ENCODE assay signal across 19 cellular contexts in the genomic region with DNA sequence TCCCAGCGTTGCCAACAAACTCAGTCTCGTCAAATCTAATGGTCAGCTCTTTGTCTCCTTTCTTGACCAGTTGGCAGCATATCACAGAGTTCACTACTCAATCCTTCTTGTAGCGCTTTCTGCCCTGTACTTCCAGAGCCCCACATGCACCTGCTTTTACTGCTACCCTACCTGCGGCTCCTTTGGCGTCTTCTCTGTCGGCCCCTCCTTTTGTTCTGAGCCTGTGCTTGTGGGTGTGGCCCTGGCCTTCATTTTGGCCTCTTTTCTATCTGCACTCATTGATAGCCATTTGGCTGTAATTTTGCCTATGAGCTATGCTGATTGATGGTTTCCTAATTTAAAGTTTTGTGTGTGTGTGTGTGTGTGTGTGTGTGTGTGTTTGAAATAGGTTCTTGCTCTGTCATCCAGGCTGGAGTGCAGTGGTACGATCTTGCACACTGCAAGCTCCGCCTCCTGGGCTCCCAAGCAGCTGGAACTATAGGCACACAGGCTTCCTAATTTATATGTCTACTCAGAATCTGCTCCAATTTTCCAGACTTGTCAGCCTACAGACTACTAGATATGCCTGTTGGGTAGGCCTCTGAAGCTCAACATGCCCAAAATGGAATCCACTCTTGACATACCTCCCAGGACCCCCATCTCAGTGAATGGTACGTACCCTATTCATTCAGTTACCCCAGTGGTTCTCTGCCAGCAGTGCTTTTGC. TPM values are rescaled to one million over a fixed set of nuclear protein-coding genes. Genes with fewer than 3 reads are reported as not detected.
DNase-seq lines count a peak whose midpoint lies in the region; ATAC-seq and TF ChIP-seq lines count a peak whose summit lies in the region.
"Had no signal": no experiment of that assay in that cellular context is flagged by ENCODE, and none has a peak within 500 bp of the region (broad histone marks: within the 10 kb centered on the region; RNA-seq: fewer than 3 reads in every experiment).

No MANE protein-coding gene starts in this region.

- H3K27me3 ChIP-seq in CD4-positive, CD25-positive, alpha-beta regulatory T cell (ENCODE audit: control insufficient read depth, insufficient read depth, low read length): no peaks in the 10 kb centered on the region
- no peaks in the 10 kb centered on the region for H3K27me3 ChIP-seq in dorsolateral prefrontal cortex
- no peaks in the 10 kb centered on the region for H3K27me3 ChIP-seq in thyroid gland
- H3K27me3 ChIP-seq: ascending aorta, neural progenitor cell had no signal

- 91 to 93% methylated on average over 9 of the region's 9 CpGs for WGBS in thyroid gland, 2 donors

- no peak overlapping the region for H3K27ac ChIP-seq in CD4-positive, CD25-positive, alpha-beta regulatory T cell (ENCODE audit: insufficient read depth, low read length, poor library complexity, severe bottlenecking)
- H3K27ac ChIP-seq in dorsolateral prefrontal cortex (peak overlapping the region in 58 of 59 donors; percentile 1 to 90 (median 78)), thyroid gland (no peak overlapping the region)
- H3K27ac ChIP-seq: ascending aorta, neural progenitor cell had no signal

- H3K27me3 Mint-ChIP-seq in CD4-positive, CD25-positive, alpha-beta regulatory T cell: no peaks in the 10 kb centered on the region
- no peaks in the 10 kb centered on the region for H3K27me3 Mint-ChIP-seq in neural crest cell (ENCODE audit: low read depth)
- H3K27me3 Mint-ChIP-seq: IgD-negative memory B cell, T-cell had no signal

- H3K27ac Mint-ChIP-seq in CD4-positive, CD25-positive, alpha-beta regulatory T cell: peak overlapping the region; percentile 26 to 60 (median 56)
- peak overlapping the region; percentile 98 for H3K27ac Mint-ChIP-seq in neural crest cell (ENCODE audit: unreplicated experiment)
- H3K27ac Mint-ChIP-seq: neural progenitor cell had no signal

- peaks cover 48% of the 10 kb centered on the region for H3K36me3 Mint-ChIP-seq in CD4-positive, CD25-positive, alpha-beta regulatory T cell
- H3K36me3 Mint-ChIP-seq in neural crest cell (ENCODE audit: low read depth): peaks cover 20% of the 10 kb centered on the region

- TF ChIP-seq POLR2A in thyroid gland (IDR thresholded peaks at IDR 0.05): no peak

- no peak for DNase-seq in CD4-positive, CD25-positive, alpha-beta regulatory T cell
- DNase-seq in NCI-H2107 (lab: John Stamatoyannopoulos, UW): peak; percentile 35
- peak in 2 of 10 donors; percentile 38 to 56 for DNase-seq in dorsolateral prefrontal cortex
- DNase-seq in neural crest cell (ENCODE audit: low read depth, low spot score): no peak
- DNase-seq in NCI-H82 (lab: John Stamatoyannopoulos, UW): no peak
- no peak for DNase-seq in DMS 273 treated with DMSO at 0.1 percent for 48 hours (lab: John Stamatoyannopoulos, UW)
- DNase-seq in thyroid gland: no peak
- DNase-seq: NCI-H1436 treated with DMSO at 0.1 percent for 48 hours had no signal

- no peak for ATAC-seq in CD4-positive, CD25-positive, alpha-beta regulatory T cell (ENCODE audit: low read depth in 2 of 2)
- no peak for ATAC-seq in GM19452 (IDR thresholded peaks at IDR 0.05; ENCODE audit: unreplicated experiment)

- TF ChIP-seq CTCF in dorsolateral prefrontal cortex (IDR thresholded peaks at IDR 0.05 in 54 of 56, conservative IDR thresholded peaks at IDR 0.05 in 2 of 56; ENCODE audit: low read depth in 1 of 56, partially characterized antibody in 56 of 56): no peak
- TF ChIP-seq CTCF in neural crest cell (conservative IDR thresholded peaks at IDR 0.05): no peak
- no peak for TF ChIP-seq CTCF in thyroid gland (IDR thresholded peaks at IDR 0.05)

- H3K9me3 ChIP-seq in CD4-positive, CD25-positive, alpha-beta regulatory T cell (ENCODE audit: control insufficient read depth in 2 of 2, low read length in 2 of 2): no peaks in the 10 kb centered on the region
- no peaks in the 10 kb centered on the region for H3K9me3 ChIP-seq in thyroid gland
- H3K9me3 ChIP-seq: ascending aorta, Caco-2 had no signal

- intact Hi-C loops in dorsolateral prefrontal cortex (cut with DNase I): loop anchor here in 1 of 2 donors (2.0 to 5.0 kb wide), 2 partner anchors 42 to 121 kb away; a partner anchor contains a TSS
- intact Hi-C loops in thyroid gland (cut with DNase I): no loop called here

- no peaks in the 10 kb centered on the region for H3K4me1 ChIP-seq in CD4-positive, CD25-positive, alpha-beta regulatory T cell (ENCODE audit: control insufficient read depth, insufficient read depth, low read length, poor library complexity, severe bottlenecking)
- H3K4me1 ChIP-seq in thyroid gland: no peaks in the 10 kb centered on the region
- H3K4me1 ChIP-seq: ascending aorta, neural progenitor cell had no signal

- peaks cover 7 to 18% (median 11%) of the 10 kb centered on the region in 4 donors for H3K4me1 Mint-ChIP-seq in CD4-positive, CD25-positive, alpha-beta regulatory T cell
- H3K4me1 Mint-ChIP-seq in neural crest cell: peaks cover 11% of the 10 kb centered on the region
- H3K4me1 Mint-ChIP-seq: neural progenitor cell had no signal

- peaks cover 65% of the 10 kb centered on the region for H3K36me3 ChIP-seq in CD4-positive, CD25-positive, alpha-beta regulatory T cell (ENCODE audit: control insufficient read depth, insufficient read depth, low read length)
- peaks cover 24 to 48% of the 10 kb centered on the region in 2 donors for H3K36me3 ChIP-seq in thyroid gland
- H3K36me3 ChIP-seq: neural progenitor cell had no signal

- no peak overlapping the region for H3K4me3 ChIP-seq in CD4-positive, CD25-positive, alpha-beta regulatory T cell (ENCODE audit: low read depth, low read length)
- H3K4me3 ChIP-seq in dorsolateral prefrontal cortex (peak overlapping the region in 1 of 59 donors; percentile 6), thyroid gland (replicated peaks in 1 of 3) (no peak overlapping the region)
- H3K4me3 ChIP-seq: ascending aorta, neural progenitor cell had no signal

- peaks cover 0 to 2% (median 0%) of the 10 kb centered on the region in 7 donors for H3K9me3 Mint-ChIP-seq in CD4-positive, CD25-positive, alpha-beta regulatory T cell
- no peaks in the 10 kb centered on the region for H3K9me3 Mint-ChIP-seq in neural crest cell
- H3K9me3 Mint-ChIP-seq: IgD-negative memory B cell; neural progenitor cell; stimulated activated naive CD8-positive, alpha-beta T cell treated with anti-CD3 and anti-CD28 coated beads, Interleukin-15, amount 100 ng/mL, for 72 hours; T-cell had no signal

- H3K4me3 Mint-ChIP-seq in CD4-positive, CD25-positive, alpha-beta regulatory T cell: no peak overlapping the region
- no peak overlapping the region for H3K4me3 Mint-ChIP-seq in neural crest cell
- H3K4me3 Mint-ChIP-seq: IgD-negative memory B cell; neural progenitor cell; stimulated activated naive CD8-positive, alpha-beta T cell treated with anti-CD3 and anti-CD28 coated beads, Interleukin-15, amount 100 ng/mL, for 72 hours; T-cell had no signal

RNA-seq across cellular contexts. Expression of a gene that starts 32.3 kb away (rescaled TPM):
- 48.6 TPM for total RNA-seq in CD4-positive, CD25-positive, alpha-beta regulatory T cell
- polyA plus RNA-seq in CD4-positive, CD25-positive, alpha-beta regulatory T cell: 10 to 100 TPM; 60.6 to 63.7 (median 61.7) TPM
- total RNA-seq in dorsolateral prefrontal cortex (10 to 100 TPM; 25.7 to 85.1 (median 57.9) TPM), neural crest cell (41.9 and 42.1 TPM in 2 replicates), thyroid gland (10 to 100 TPM; 19.8 to 29.6 (median 20.4) TPM)

RNA-seq across cellular contexts. Expression of a gene that starts 32.4 kb away (rescaled TPM):
- total RNA-seq in CD4-positive, CD25-positive, alpha-beta regulatory T cell: 1,242 TPM
- 1,000 to 10,000 TPM; 1,519 to 2,085 (median 1,866) TPM for polyA plus RNA-seq in CD4-positive, CD25-positive, alpha-beta regulatory T cell
- total RNA-seq in dorsolateral prefrontal cortex (100 to 1,000 TPM; 334 to 549 (median 424) TPM), neural crest cell (1,588 and 1,675 TPM in 2 replicates), thyroid gland (1,000 to 10,000 TPM; 1,231 to 2,313 (median 2,047) TPM)

RNA-seq across cellular contexts. Expression of a gene that starts 40.9 kb away (rescaled TPM):
- not detected for total RNA-seq in CD4-positive, CD25-positive, alpha-beta regulatory T cell
- not detected for polyA plus RNA-seq in CD4-positive, CD25-positive, alpha-beta regulatory T cell
- total RNA-seq in dorsolateral prefrontal cortex: 1 to 10 TPM in 1 of 120 experiments, under 1 TPM in 20, not detected in 99; 0.36 to 1.2 (median 0.64) TPM
- total RNA-seq in neural crest cell: not detected in 2 replicates
- total RNA-seq in thyroid gland: 1 to 10 TPM in 1 of 4 donors, under 1 TPM in 2, not detected in 1; 0.33 to 1.5 (median 0.79) TPM
- total RNA-seq: ascending aorta, Caco-2, fibroblast of lung, OCI-LY7, T-cell, ureter had no signal
- polyA plus RNA-seq: fibroblast of lung, IgD-negative memory B cell, small intestine had no signal

RNA-seq across cellular contexts. Expression of a gene that starts 46.7 kb away (rescaled TPM):
- 29.1 TPM for total RNA-seq in CD4-positive, CD25-positive, alpha-beta regulatory T cell
- polyA plus RNA-seq in CD4-positive, CD25-positive, alpha-beta regulatory T cell: 1 to 10 TPM; 4.8 to 7.5 (median 6.3) TPM
- 10 to 100 TPM; 16.5 to 38.0 (median 25.8) TPM for total RNA-seq in dorsolateral prefrontal cortex
- 15.9 and 18.7 TPM in 2 replicates for total RNA-seq in neural crest cell
- total RNA-seq in thyroid gland: 10 to 100 TPM; 15.3 to 27.7 (median 18.6) TPM

Comparison
In these comparisons a context has a peak if more than half of its experiments do, and no peak if none do; other contexts are left out.
1. H3K27ac ChIP-seq: peak in dorsolateral prefrontal cortex (58 of 59); none in CD4-positive, CD25-positive, alpha-beta regulatory T cell (single experiment) and thyroid gland (0 of 3).